ENCODE assay signal across 23 cellular contexts in the genomic region with DNA sequence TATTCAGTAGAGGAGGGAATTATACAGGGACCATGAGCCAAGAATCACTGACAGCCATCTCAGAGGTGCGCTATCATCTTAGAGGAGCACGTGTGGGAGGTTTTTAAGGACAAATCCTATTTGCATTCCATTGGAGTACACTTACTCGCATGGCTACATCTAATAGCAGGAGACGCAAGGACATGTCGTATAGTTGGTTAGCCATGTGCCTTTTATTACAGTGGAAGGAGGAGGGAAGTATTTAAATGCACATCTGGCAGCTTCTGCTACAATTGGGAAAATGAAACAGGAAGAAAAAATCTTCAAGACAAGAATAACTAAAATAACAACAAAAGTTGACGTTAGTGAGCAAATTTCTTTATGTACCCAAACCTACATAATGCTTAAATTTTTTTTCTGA.
A peak's percentile ranks its signal among the peaks of the same experiment; 100 is the strongest.
DNase-seq lines count a peak whose midpoint lies in the region; ATAC-seq and TF ChIP-seq lines count a peak whose summit lies in the region.
"Had no signal": no experiment of that assay in that cellular context is flagged by ENCODE, and none has a peak within 500 bp of the region (broad histone marks: within the 10 kb centered on the region; RNA-seq: fewer than 3 reads in every experiment).

No MANE protein-coding gene starts in this region.

- H3K4me3 ChIP-seq in BJ (ENCODE audit: low read depth, low read length) = no peak overlapping the region
- no peak overlapping the region for H3K4me3 ChIP-seq in Karpas-422 (ENCODE audit: low read length)
- H3K4me3 ChIP-seq in mesenchymal stem cell (ENCODE audit: insufficient read depth in 1 of 2, low read depth in 1 of 2, low read length in 2 of 2) = peak overlapping the region in 1 of 2 experiments; percentile 17
- H3K4me3 ChIP-seq in effector memory CD4-positive, alpha-beta T cell (ENCODE audit: insufficient read depth, low read depth, low read length, poor library complexity, severe bottlenecking) = no peak overlapping the region
- H3K4me3 ChIP-seq: heart right ventricle, left lung, MG63 had no signal

- POLR2A ChIA-PET in BJ (lab: Charles Lee) = no interaction called here

- H2BK15ac ChIP-seq in mesenchymal stem cell (ENCODE audit: low read depth, poor library complexity, severe bottlenecking) = no peak overlapping the region

- H2BK12ac ChIP-seq in mesenchymal stem cell (ENCODE audit: low read length in 2 of 2) = no peak overlapping the region

- H3K9me3 ChIP-seq in Karpas-422 (ENCODE audit: low read length) = no peaks in the 10 kb centered on the region
- no peaks in the 10 kb centered on the region for H3K9me3 ChIP-seq in mesenchymal stem cell (ENCODE audit: control insufficient read depth, low read length)
- no peaks in the 10 kb centered on the region for H3K9me3 ChIP-seq in effector memory CD4-positive, alpha-beta T cell (ENCODE audit: control insufficient read depth, low read length)
- H3K9me3 ChIP-seq: heart right ventricle, left lung, MG63 had no signal

- CTCF ChIA-PET in BJ (lab: Yijun Ruan, JAX) = interaction anchor here (0.6 to 1.7 kb wide), 3 partner anchors 16 to 88 kb away, joined by 3 to 4 read pairs (median 3); no protein-coding TSS in a partner anchor

- no peaks in the 10 kb centered on the region for H3K4me1 Mint-ChIP-seq in stimulated activated memory B cell treated with anti-CD40 and anti-IgM and Interleukin-4, amounts not matched to agents 10 μg/mL and 1 μg/mL and 100 μg/mL, for 72 hours
- H3K4me1 Mint-ChIP-seq: activated CD4-positive, alpha-beta T cell treated with anti-CD3 and anti-CD28 coated beads for 36 hours; CD4-positive, CD25-positive, alpha-beta regulatory T cell; endodermal cell had no signal

- 74% methylated on average over 3 of the region's 6 CpGs for WGBS in mesenchymal stem cell

- H3K18ac ChIP-seq in mesenchymal stem cell (ENCODE audit: low read depth in 1 of 2, low read length in 2 of 2) = no peak overlapping the region

- H3K27ac ChIP-seq in Karpas-422 (ENCODE audit: low read length) (no peak overlapping the region), mesenchymal stem cell (ENCODE audit: low read length, poor library complexity, severe bottlenecking) (peak overlapping the region; percentile 13)
- H3K27ac ChIP-seq in effector memory CD4-positive, alpha-beta T cell (ENCODE audit: insufficient read depth, low read length, poor library complexity, severe bottlenecking) = no peak overlapping the region
- H3K27ac ChIP-seq: heart right ventricle, left lung had no signal

- H3K9me3 Mint-ChIP-seq in stimulated activated memory B cell treated with anti-CD40 and anti-IgM and Interleukin-4, amounts not matched to agents 10 μg/mL and 1 μg/mL and 100 μg/mL, for 72 hours = no peaks in the 10 kb centered on the region
- H3K9me3 Mint-ChIP-seq: activated T-cell treated with anti-CD3 and anti-CD28 coated beads, Interleukin-2, amount 50 U/mL, for 24 hours; endodermal cell; T-helper 1 cell treated with Interleukin-12 subunit alpha and Interleukin-12 subunit beta and Interleukin-4 antibody, amounts not matched to agents 30 μg/mL and 1 μg/mL, for 36 hours had no signal

- H3K27ac Mint-ChIP-seq in stimulated activated memory B cell treated with anti-CD40 and anti-IgM and Interleukin-4, amounts not matched to agents 10 μg/mL and 1 μg/mL and 100 μg/mL, for 72 hours = no peak overlapping the region
- H3K27ac Mint-ChIP-seq: activated CD4-positive, alpha-beta T cell treated with anti-CD3 and anti-CD28 coated beads for 36 hours; activated T-cell treated with anti-CD3 and anti-CD28 coated beads, Interleukin-2, amount 50 U/mL, for 24 hours; CD4-positive, CD25-positive, alpha-beta regulatory T cell; endodermal cell; naive thymus-derived CD4-positive, alpha-beta T cell; T-helper 1 cell treated with Interleukin-12 subunit alpha and Interleukin-12 subunit beta and Interleukin-4 antibody, amounts not matched to agents 30 μg/mL and 1 μg/mL, for 36 hours had no signal

- H3K4me3 Mint-ChIP-seq in stimulated activated memory B cell treated with anti-CD40 and anti-IgM and Interleukin-4, amounts not matched to agents 10 μg/mL and 1 μg/mL and 100 μg/mL, for 72 hours = no peak overlapping the region
- H3K4me3 Mint-ChIP-seq: activated CD4-positive, alpha-beta T cell treated with anti-CD3 and anti-CD28 coated beads for 36 hours; activated T-cell treated with anti-CD3 and anti-CD28 coated beads, Interleukin-2, amount 50 U/mL, for 24 hours; CD4-positive, CD25-positive, alpha-beta regulatory T cell; endodermal cell; naive thymus-derived CD4-positive, alpha-beta T cell; T-helper 1 cell treated with Interleukin-12 subunit alpha and Interleukin-12 subunit beta and Interleukin-4 antibody, amounts not matched to agents 30 μg/mL and 1 μg/mL, for 36 hours had no signal

- ATAC-seq in HG03045 (IDR thresholded peaks at IDR 0.05; ENCODE audit: unreplicated experiment) (no peak), GM18517 (IDR thresholded peaks at IDR 0.05; ENCODE audit: unreplicated experiment) (no peak)
- no peak for ATAC-seq in stimulated activated memory B cell treated with anti-CD40 and anti-IgM and Interleukin-4, amounts not matched to agents 10 μg/mL and 1 μg/mL and 100 μg/mL, for 72 hours
- ATAC-seq: activated CD4-positive, alpha-beta T cell treated with anti-CD3 and anti-CD28 coated beads for 36 hours; heart right ventricle; left lung; naive thymus-derived CD4-positive, alpha-beta T cell; stimulated activated naive CD8-positive, alpha-beta T cell treated with anti-CD3 and anti-CD28 coated beads, Interleukin-15, Interleukin-2, amounts not matched to agents 100 U/mL and 50 U/mL, for 24 hours had no signal

- H2BK120ac ChIP-seq in mesenchymal stem cell (ENCODE audit: low read depth, low read length) = no peak overlapping the region

- no peak overlapping the region for H3K14ac ChIP-seq in mesenchymal stem cell (ENCODE audit: low read length in 2 of 2)

- H4K8ac ChIP-seq in mesenchymal stem cell (ENCODE audit: low read length) = no peak overlapping the region

- no peak for TF ChIP-seq CTCF in BJ (IDR thresholded peaks at IDR 0.05; ENCODE audit: insufficient read depth, low read depth, low read length)

- H2AK5ac ChIP-seq in mesenchymal stem cell (ENCODE audit: low read length, severe bottlenecking) = no peak overlapping the region

- no peak overlapping the region for H3K4ac ChIP-seq in mesenchymal stem cell (ENCODE audit: low read depth in 1 of 2, low read length in 2 of 2)

- peaks cover 24% of the 10 kb centered on the region for H3K27me3 Mint-ChIP-seq in stimulated activated memory B cell treated with anti-CD40 and anti-IgM and Interleukin-4, amounts not matched to agents 10 μg/mL and 1 μg/mL and 100 μg/mL, for 72 hours

- H2AFZ ChIP-seq in Karpas-422 (ENCODE audit: low read length) (peak overlapping the region; percentile 33), mesenchymal stem cell (ENCODE audit: low read depth, low read length) (no peak overlapping the region)

- H3K27me3 ChIP-seq in BJ (ENCODE audit: control insufficient read depth, insufficient read depth, low read length) (no peaks in the 10 kb centered on the region), Karpas-422 (ENCODE audit: low read length) (no peaks in the 10 kb centered on the region), mesenchymal stem cell (ENCODE audit: control insufficient read depth in 1 of 2, insufficient read depth in 1 of 2, low read length in 2 of 2) (no peaks in the 10 kb centered on the region)
- H3K27me3 ChIP-seq in effector memory CD4-positive, alpha-beta T cell (replicated peaks; ENCODE audit: control insufficient read depth, insufficient read depth, low read length, poor library complexity, severe bottlenecking) = no peaks in the 10 kb centered on the region
- H3K27me3 ChIP-seq: heart right ventricle, left lung, MG63 had no signal

- H3K9me2 ChIP-seq in Karpas-422 (replicated peaks; ENCODE audit: insufficient read depth, low read length) = no peaks in the 10 kb centered on the region

- H3K36me3 ChIP-seq in BJ (ENCODE audit: control insufficient read depth, insufficient read depth, low read length) (no peaks in the 10 kb centered on the region), Karpas-422 (ENCODE audit: insufficient read depth, low read length) (no peaks in the 10 kb centered on the region), mesenchymal stem cell (ENCODE audit: control insufficient read depth in 1 of 2, insufficient read depth in 2 of 2, low read depth in 1 of 2, low read length in 2 of 2) (no peaks in the 10 kb centered on the region)
- H3K36me3 ChIP-seq in effector memory CD4-positive, alpha-beta T cell (ENCODE audit: control insufficient read depth, insufficient read depth, low read length) = no peaks in the 10 kb centered on the region
- H3K36me3 ChIP-seq: heart right ventricle, left lung, MG63 had no signal

- H3K36me3 Mint-ChIP-seq in stimulated activated memory B cell treated with anti-CD40 and anti-IgM and Interleukin-4, amounts not matched to agents 10 μg/mL and 1 μg/mL and 100 μg/mL, for 72 hours = no peaks in the 10 kb centered on the region

- H3K23ac ChIP-seq in mesenchymal stem cell (ENCODE audit: low read length in 2 of 2) = no peak overlapping the region

- no peaks in the 10 kb centered on the region for H3K79me1 ChIP-seq in mesenchymal stem cell (replicated peaks; ENCODE audit: low read length, poor library complexity, severe bottlenecking)

- no peaks in the 10 kb centered on the region for H3K79me2 ChIP-seq in Karpas-422 (ENCODE audit: low read length)

- no peak overlapping the region for H4K91ac ChIP-seq in mesenchymal stem cell (ENCODE audit: low read length)

- H3K4me1 ChIP-seq in Karpas-422 (ENCODE audit: low read length) (peaks cover 16% of the 10 kb centered on the region), mesenchymal stem cell (ENCODE audit: control insufficient read depth, insufficient read depth, low read depth, low read length) (no peaks in the 10 kb centered on the region)
- no peaks in the 10 kb centered on the region for H3K4me1 ChIP-seq in effector memory CD4-positive, alpha-beta T cell (ENCODE audit: control insufficient read depth, insufficient read depth, low read length, poor library complexity, severe bottlenecking)
- H3K4me1 ChIP-seq: heart right ventricle, left lung had no signal

- no peak overlapping the region for H2BK5ac ChIP-seq in mesenchymal stem cell (ENCODE audit: low read depth, low read length, poor library complexity, severe bottlenecking)

- DNase-seq in BJ (ENCODE audit: low read depth) (peak; percentile 34), Karpas-422 (no peak), epidermal melanocyte (ENCODE audit: insufficient read length, low spot score) (peak; percentile 45), mesenchymal stem cell (no peak)
- no peak for DNase-seq in effector memory CD4-positive, alpha-beta T cell
- DNase-seq: activated CD4-positive, alpha-beta T cell treated with anti-CD3 and anti-CD28 coated beads for 36 hours; activated gamma-delta T cell treated with Interleukin-2 at 50 U/mL for 16 hours; activated T-cell treated with anti-CD3 and anti-CD28 coated beads, Interleukin-2, amount 50 U/mL, for 24 hours; CD4-positive, CD25-positive, alpha-beta regulatory T cell; endodermal cell; heart right ventricle; left lung; MG63; naive thymus-derived CD4-positive, alpha-beta T cell; NCI-H1694; NCI-H2171; NCI-H524 treated with DMSO at 0.1 percent for 48 hours; stimulated activated CD4-positive, alpha-beta T cell treated with anti-CD3 and anti-CD28 coated beads, Interleukin-12 subunit alpha, Interleukin-12 subunit beta, amount 100 ng/mL, for 4 hours; stimulated activated naive CD8-positive, alpha-beta T cell treated with anti-CD3 and anti-CD28 coated beads, Interleukin-15, Interleukin-2, amounts not matched to agents 100 U/mL and 50 U/mL, for 24 hours had no signal

- no peaks in the 10 kb centered on the region for H4K20me1 ChIP-seq in Karpas-422 (ENCODE audit: insufficient read depth, low read depth, low read length)

- H3K9ac ChIP-seq in Karpas-422 (ENCODE audit: low read length) = no peak overlapping the region
- H3K9ac ChIP-seq in mesenchymal stem cell (ENCODE audit: low read length) = peak overlapping the region; percentile 57

- peak overlapping the region; percentile 24 for H3K4me2 ChIP-seq in Karpas-422 (ENCODE audit: low read depth, low read length, poor library complexity, severe bottlenecking)
- H3K4me2 ChIP-seq in mesenchymal stem cell (ENCODE audit: low read length, poor library complexity, severe bottlenecking) = no peak overlapping the region

Comparison
In these comparisons a context has a peak if more than half of its experiments do, and no peak if none do; other contexts are left out.
1. DNase-seq: peak in BJ (single experiment) and epidermal melanocyte (single experiment); none in Karpas-422 (single experiment), mesenchymal stem cell (single experiment) and effector memory CD4-positive, alpha-beta T cell (0 of 3).